13 cellular contexts compared by ENCODE assay signal in the genomic region with DNA sequence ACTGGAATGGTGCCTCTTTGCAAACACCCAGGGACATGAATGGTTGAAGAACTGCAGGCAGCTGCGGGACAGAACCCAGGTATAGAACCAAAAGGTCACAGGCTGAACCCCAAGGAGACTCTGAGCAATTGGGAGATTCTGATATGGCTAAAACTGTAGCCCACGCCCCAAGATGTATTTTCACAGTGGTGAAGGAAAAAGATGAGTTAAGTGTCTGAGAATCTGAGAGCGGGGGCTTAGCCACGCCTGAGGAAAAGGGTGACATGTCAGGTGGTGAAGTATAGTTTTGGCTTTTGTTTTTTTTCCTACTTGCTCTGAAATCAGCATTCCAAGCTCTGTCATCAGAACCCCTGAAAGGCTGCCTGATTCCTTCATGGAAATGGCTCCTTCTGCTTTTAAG.
A peak's percentile ranks its signal among the peaks of the same experiment; 100 is the strongest.
DNase-seq lines count a peak whose midpoint lies in the region; TF ChIP-seq lines count a peak whose summit lies in the region.
"Had no signal": no experiment of that assay in that cellular context is flagged by ENCODE, and none has a peak within 500 bp of the region (broad histone marks: within the 10 kb centered on the region; RNA-seq: fewer than 3 reads in every experiment).

No MANE protein-coding gene starts in this region.

- no peak overlapping the region for H3K4me3 ChIP-seq in MM.1S (ENCODE audit: low read length)
- H3K4me3 ChIP-seq: BLaER1, SJSA1 had no signal

- H3K4me3 Mint-ChIP-seq in chondrocyte (ENCODE audit: unreplicated experiment): no peak overlapping the region
- H3K4me3 Mint-ChIP-seq: HFFc6 had no signal

- H3K27me3 Mint-ChIP-seq in chondrocyte (ENCODE audit: low read depth): no peaks in the 10 kb centered on the region

- no peak overlapping the region for H3K9ac ChIP-seq in MM.1S (ENCODE audit: low read length)
- H3K9ac ChIP-seq: BLaER1 had no signal

- H3K27me3 ChIP-seq in MM.1S (replicated peaks; ENCODE audit: insufficient read depth, low read length): no peaks in the 10 kb centered on the region
- H3K27me3 ChIP-seq: BLaER1, SJSA1 had no signal

- no peak overlapping the region for H2AFZ ChIP-seq in MM.1S (ENCODE audit: low read length)

- no peak overlapping the region for H3K27ac ChIP-seq in MM.1S (ENCODE audit: low read length)
- H3K27ac ChIP-seq: BLaER1, SJSA1 had no signal

- H3K9me3 Mint-ChIP-seq in chondrocyte (ENCODE audit: low read depth): peaks cover 12% of the 10 kb centered on the region
- H3K9me3 Mint-ChIP-seq: HFFc6 had no signal

- TF ChIP-seq CTCF in chondrocyte (IDR thresholded peaks at IDR 0.05): no peak
- no peak for TF ChIP-seq CTCF in MM.1S (IDR thresholded peaks at IDR 0.05; ENCODE audit: low read length)

- H3K27ac Mint-ChIP-seq in chondrocyte (ENCODE audit: unreplicated experiment): peak overlapping the region; percentile 25
- H3K27ac Mint-ChIP-seq: HFFc6 had no signal

- peaks cover 16% of the 10 kb centered on the region for H3K4me1 Mint-ChIP-seq in chondrocyte (ENCODE audit: low read depth)

- no peaks in the 10 kb centered on the region for H3K79me2 ChIP-seq in MM.1S (ENCODE audit: low read length)

- H3K36me3 ChIP-seq in MM.1S (replicated peaks; ENCODE audit: insufficient read depth, low read length): no peaks in the 10 kb centered on the region
- H3K36me3 ChIP-seq: BLaER1, SJSA1 had no signal

- no peaks in the 10 kb centered on the region for H3F3A ChIP-seq in MM.1S (ENCODE audit: insufficient read depth, low read length)

- H3K9me2 ChIP-seq in MM.1S (replicated peaks; ENCODE audit: insufficient read depth, low read length): no peaks in the 10 kb centered on the region

- H4K20me1 ChIP-seq in MM.1S (ENCODE audit: insufficient read depth, low read length): no peaks in the 10 kb centered on the region
- H4K20me1 ChIP-seq: BLaER1 had no signal

- peak; percentile 35 for DNase-seq in M059J (ENCODE audit: low read depth)
- DNase-seq in chondrocyte (ENCODE audit: low spot score): no peak
- peak; percentile 22 for DNase-seq in myocyte (ENCODE audit: low read depth)
- DNase-seq in MM.1S: no peak
- no peak for DNase-seq in NCI-H69 (lab: John Stamatoyannopoulos, UW)
- DNase-seq in stimulated activated CD4-positive, alpha-beta T cell treated with anti-CD3 and anti-CD28 coated beads, Interleukin-4, amount 100 ng/mL, for 1 hour: no peak
- no peak for DNase-seq in activated effector memory CD4-positive, alpha-beta T cell treated with Interleukin-2 at 50 U/mL for 16 hours
- DNase-seq: HFFc6, NCI-H1417, NCI-H2029, NCI-H2171 treated with DMSO at 0.1 percent for 48 hours had no signal

- no peak overlapping the region for H3K4me2 ChIP-seq in MM.1S (ENCODE audit: low read depth, low read length)
- H3K4me2 ChIP-seq: BLaER1 had no signal

- peaks cover 5% of the 10 kb centered on the region for H3K36me3 Mint-ChIP-seq in chondrocyte (ENCODE audit: low read depth)

- no peaks in the 10 kb centered on the region for H3K4me1 ChIP-seq in MM.1S (ENCODE audit: low read length)
- H3K4me1 ChIP-seq: SJSA1 had no signal

- no peaks in the 10 kb centered on the region for H3K9me3 ChIP-seq in MM.1S (replicated peaks; ENCODE audit: insufficient read depth, low read length)

Comparison
In these comparisons a context has a peak if more than half of its experiments do, and no peak if none do; other contexts are left out.
1. DNase-seq: peak in M059J (single experiment) and myocyte (single experiment); none in chondrocyte (single experiment), MM.1S (single experiment), NCI-H69 (single experiment), stimulated activated CD4-positive, alpha-beta T cell treated with anti-CD3 and anti-CD28 coated beads, Interleukin-4, amount 100 ng/mL, for 1 hour (single experiment) and activated effector memory CD4-positive, alpha-beta T cell treated with Interleukin-2 at 50 U/mL for 16 hours (single experiment).